ENCODE assay signal across 17 cellular contexts in the genomic region with DNA sequence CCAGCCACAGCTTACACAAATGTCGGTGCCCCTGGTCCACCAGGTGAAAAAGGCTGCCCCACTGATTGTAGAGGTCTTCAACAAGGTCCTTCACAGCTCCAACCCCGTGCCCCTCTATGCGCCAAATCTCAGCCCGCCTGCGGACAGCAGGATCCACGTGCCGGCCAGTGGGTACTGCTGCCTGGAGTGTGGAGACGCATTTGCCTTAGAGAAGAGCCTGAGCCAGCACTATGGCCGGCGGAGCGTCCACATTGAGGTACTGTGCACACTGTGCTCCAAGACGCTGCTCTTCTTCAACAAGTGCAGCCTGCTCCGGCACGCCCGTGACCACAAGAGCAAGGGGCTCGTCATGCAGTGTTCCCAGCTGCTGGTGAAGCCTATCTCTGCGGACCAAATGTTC. TPM values are rescaled to one million over a fixed set of nuclear protein-coding genes. Genes with fewer than 3 reads are reported as not detected.
"Had no signal": no experiment of that assay in that cellular context is flagged by ENCODE, and none has a peak within 500 bp of the region (broad histone marks: within the 10 kb centered on the region; RNA-seq: fewer than 3 reads in every experiment).

No MANE protein-coding gene starts in this region.

- H3K27me3 Mint-ChIP-seq: activated CD8-positive, alpha-beta T cell treated with anti-CD3 and anti-CD28 coated beads for 36 hours; activated naive CD8-positive, alpha-beta T cell; brain; T-helper 17 cell had no signal

- H3K9me3 Mint-ChIP-seq: activated CD8-positive, alpha-beta T cell treated with anti-CD3 and anti-CD28 coated beads for 36 hours; activated T-cell treated with anti-CD3 and anti-CD28 coated beads, Interleukin-2, amount 50 U/mL, for 72 hours; brain had no signal

- H3K4me3 ChIP-seq: ovary, sigmoid colon, tibial nerve had no signal

- H3K27ac Mint-ChIP-seq: activated naive CD8-positive, alpha-beta T cell; activated T-cell treated with anti-CD3 and anti-CD28 coated beads, Interleukin-2, amount 50 U/mL, for 72 hours; T-helper 17 cell had no signal

- H3K4me1 ChIP-seq: foreskin keratinocyte had no signal

- H3K27me3 ChIP-seq: foreskin keratinocyte, ovary, sigmoid colon, tibial nerve had no signal

- H3K4me3 Mint-ChIP-seq: activated CD8-positive, alpha-beta T cell treated with anti-CD3 and anti-CD28 coated beads for 36 hours; activated naive CD8-positive, alpha-beta T cell; activated T-cell treated with anti-CD3 and anti-CD28 coated beads, Interleukin-2, amount 50 U/mL, for 72 hours; brain; T-helper 17 cell had no signal

- H3K36me3 ChIP-seq: ovary had no signal

- ATAC-seq: foreskin keratinocyte, T-helper 17 cell had no signal

- DNase-seq: activated CD4-positive, alpha-beta T cell treated with anti-CD3 and anti-CD28 coated beads for 4 hours; activated gamma-delta T cell; cortex of kidney; effector CD8-positive, alpha-beta T cell; foreskin keratinocyte; mesenchymal stem cell; ovary; sigmoid colon; stimulated activated CD4-positive, alpha-beta T cell treated with anti-CD3 and anti-CD28 coated beads, Interleukin-12 subunit alpha, Interleukin-12 subunit beta, amount 100 ng/mL, for 4 hours; stimulated activated CD4-positive, alpha-beta T cell treated with anti-CD3 and anti-CD28 coated beads, Interleukin-2, amount 100 ng/mL, for 24 hours; T-helper 17 cell had no signal

- H3K27ac ChIP-seq: foreskin keratinocyte, ovary, sigmoid colon, tibial nerve had no signal

- H3K9me3 ChIP-seq: ovary, sigmoid colon, tibial nerve had no signal

RNA-seq across cellular contexts. Expression of a gene that starts 32.9 kb away (rescaled TPM):
- polyA plus RNA-seq: neural cell had no signal
